1 cellular context compared by ENCODE assay signal in the genomic region with DNA sequence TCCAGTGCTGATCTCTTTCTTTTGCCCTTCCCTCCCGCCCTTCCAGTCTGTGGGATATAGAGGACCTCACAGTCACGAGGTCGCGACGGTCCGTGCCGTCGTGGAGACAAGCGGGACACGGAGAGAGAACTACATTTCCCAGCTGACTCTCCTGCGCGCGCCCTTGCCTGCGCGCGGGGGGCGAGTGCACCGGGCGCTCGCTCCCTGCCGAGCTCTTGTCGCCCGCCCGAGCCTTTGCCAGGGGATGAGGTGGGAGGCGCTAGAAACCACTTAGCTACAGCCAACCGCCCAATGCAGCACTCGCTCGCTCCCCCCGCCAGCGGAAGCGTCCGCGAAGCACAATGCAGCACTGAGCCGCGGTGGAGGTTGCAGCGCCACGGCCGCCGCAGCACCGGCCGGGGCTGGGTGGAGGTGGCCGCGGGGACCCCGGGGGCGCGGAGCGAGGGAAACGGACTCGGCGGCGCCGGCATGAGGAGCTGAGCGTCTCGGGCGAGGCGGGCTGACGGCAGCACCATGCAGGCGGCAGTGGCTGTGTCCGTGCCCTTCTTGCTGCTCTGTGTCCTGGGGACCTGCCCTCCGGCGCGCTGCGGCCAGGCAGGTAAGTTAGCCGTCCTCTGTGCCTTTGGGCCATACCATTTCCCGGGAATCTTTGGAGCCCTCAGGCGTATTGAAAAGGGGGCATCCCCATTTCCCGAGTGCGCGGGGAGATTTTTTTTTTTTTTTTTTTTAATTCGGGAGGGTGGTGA.
TF ChIP-seq lines count a peak whose summit lies in the region.

A gene with protein sequence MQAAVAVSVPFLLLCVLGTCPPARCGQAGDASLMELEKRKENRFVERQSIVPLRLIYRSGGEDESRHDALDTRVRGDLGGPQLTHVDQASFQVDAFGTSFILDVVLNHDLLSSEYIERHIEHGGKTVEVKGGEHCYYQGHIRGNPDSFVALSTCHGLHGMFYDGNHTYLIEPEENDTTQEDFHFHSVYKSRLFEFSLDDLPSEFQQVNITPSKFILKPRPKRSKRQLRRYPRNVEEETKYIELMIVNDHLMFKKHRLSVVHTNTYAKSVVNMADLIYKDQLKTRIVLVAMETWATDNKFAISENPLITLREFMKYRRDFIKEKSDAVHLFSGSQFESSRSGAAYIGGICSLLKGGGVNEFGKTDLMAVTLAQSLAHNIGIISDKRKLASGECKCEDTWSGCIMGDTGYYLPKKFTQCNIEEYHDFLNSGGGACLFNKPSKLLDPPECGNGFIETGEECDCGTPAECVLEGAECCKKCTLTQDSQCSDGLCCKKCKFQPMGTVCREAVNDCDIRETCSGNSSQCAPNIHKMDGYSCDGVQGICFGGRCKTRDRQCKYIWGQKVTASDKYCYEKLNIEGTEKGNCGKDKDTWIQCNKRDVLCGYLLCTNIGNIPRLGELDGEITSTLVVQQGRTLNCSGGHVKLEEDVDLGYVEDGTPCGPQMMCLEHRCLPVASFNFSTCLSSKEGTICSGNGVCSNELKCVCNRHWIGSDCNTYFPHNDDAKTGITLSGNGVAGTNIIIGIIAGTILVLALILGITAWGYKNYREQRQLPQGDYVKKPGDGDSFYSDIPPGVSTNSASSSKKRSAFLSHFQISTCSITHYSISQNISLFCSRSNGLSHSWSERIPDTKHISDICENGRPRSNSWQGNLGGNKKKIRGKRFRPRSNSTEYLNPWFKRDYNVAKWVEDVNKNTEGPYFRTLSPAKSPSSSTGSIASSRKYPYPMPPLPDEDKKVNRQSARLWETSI (plus strand): TSS at position 299 of the 746 bp plus-strand sequence. CDS start 215 bp downstream, at position 514.

TF ChIP-seq in WTC11, 78 proteins besides CTCF, POLR2A, EP300 and RAD21 (continued from another document and continues in another):
- TF ChIP-seq KAT7 (CRISPR knock-in tag; IDR thresholded peaks at IDR 0.05; ENCODE audit: borderline replicate concordance) (0 out of 2 replicates have a peak, but pooled peaks have one; percentile 84), GABPB1 (CRISPR knock-in tag; IDR thresholded peaks at IDR 0.05) (peak; percentile 69), SOX15 (CRISPR knock-in tag; IDR thresholded peaks at IDR 0.05) (no peak), ZNF671 (CRISPR knock-in tag; IDR thresholded peaks at IDR 0.05) (no peak), ATF1 (CRISPR knock-in tag; IDR thresholded peaks at IDR 0.05) (no peak), NR1H2 (CRISPR knock-in tag; IDR thresholded peaks at IDR 0.05) (no peak), CREB1 (CRISPR knock-in tag; IDR thresholded peaks at IDR 0.05) (no peak), JUN (CRISPR knock-in tag; IDR thresholded peaks at IDR 0.05) (no peak), TEAD4 (CRISPR knock-in tag; IDR thresholded peaks at IDR 0.05) (no peak; the same call in 1 of the 2 replicates), ZNF416 (CRISPR knock-in tag; IDR thresholded peaks at IDR 0.05) (peak; percentile 46; the same call in 1 of the 2 replicates), ZNF219 (CRISPR knock-in tag; IDR thresholded peaks at IDR 0.05; ENCODE audit: borderline replicate concordance) (no peak), TEAD1 (CRISPR knock-in tag; IDR thresholded peaks at IDR 0.05) (peak; percentile 92), PRRX2 (CRISPR knock-in tag; IDR thresholded peaks at IDR 0.05) (no peak), RORB (CRISPR knock-in tag; IDR thresholded peaks at IDR 0.05) (no peak), FOXP1 (CRISPR knock-in tag; IDR thresholded peaks at IDR 0.05; ENCODE audit: borderline replicate concordance) (peak; percentile 89; the same call in 1 of the 2 replicates), ZNF396 (CRISPR knock-in tag; IDR thresholded peaks at IDR 0.05; ENCODE audit: borderline replicate concordance) (no peak), ETV6 (CRISPR knock-in tag; IDR thresholded peaks at IDR 0.05) (peak; percentile 27; the same call in 1 of the 2 replicates), ZNF423 (CRISPR knock-in tag; IDR thresholded peaks at IDR 0.05) (peak; percentile 42; the same call in 1 of the 2 replicates), CBFB (CRISPR knock-in tag; IDR thresholded peaks at IDR 0.05; ENCODE audit: low read depth) (peak; percentile 38; the same call in 1 of the 2 replicates), HMGA2 (CRISPR knock-in tag; IDR thresholded peaks at IDR 0.05) (no peak), SMAD4 (CRISPR knock-in tag; IDR thresholded peaks at IDR 0.05) (no peak), ESRRA (CRISPR knock-in tag; IDR thresholded peaks at IDR 0.05; ENCODE audit: borderline replicate concordance) (peak; percentile 82; the same call in 1 of the 2 replicates)
- TF ChIP-seq, protein P1, sequence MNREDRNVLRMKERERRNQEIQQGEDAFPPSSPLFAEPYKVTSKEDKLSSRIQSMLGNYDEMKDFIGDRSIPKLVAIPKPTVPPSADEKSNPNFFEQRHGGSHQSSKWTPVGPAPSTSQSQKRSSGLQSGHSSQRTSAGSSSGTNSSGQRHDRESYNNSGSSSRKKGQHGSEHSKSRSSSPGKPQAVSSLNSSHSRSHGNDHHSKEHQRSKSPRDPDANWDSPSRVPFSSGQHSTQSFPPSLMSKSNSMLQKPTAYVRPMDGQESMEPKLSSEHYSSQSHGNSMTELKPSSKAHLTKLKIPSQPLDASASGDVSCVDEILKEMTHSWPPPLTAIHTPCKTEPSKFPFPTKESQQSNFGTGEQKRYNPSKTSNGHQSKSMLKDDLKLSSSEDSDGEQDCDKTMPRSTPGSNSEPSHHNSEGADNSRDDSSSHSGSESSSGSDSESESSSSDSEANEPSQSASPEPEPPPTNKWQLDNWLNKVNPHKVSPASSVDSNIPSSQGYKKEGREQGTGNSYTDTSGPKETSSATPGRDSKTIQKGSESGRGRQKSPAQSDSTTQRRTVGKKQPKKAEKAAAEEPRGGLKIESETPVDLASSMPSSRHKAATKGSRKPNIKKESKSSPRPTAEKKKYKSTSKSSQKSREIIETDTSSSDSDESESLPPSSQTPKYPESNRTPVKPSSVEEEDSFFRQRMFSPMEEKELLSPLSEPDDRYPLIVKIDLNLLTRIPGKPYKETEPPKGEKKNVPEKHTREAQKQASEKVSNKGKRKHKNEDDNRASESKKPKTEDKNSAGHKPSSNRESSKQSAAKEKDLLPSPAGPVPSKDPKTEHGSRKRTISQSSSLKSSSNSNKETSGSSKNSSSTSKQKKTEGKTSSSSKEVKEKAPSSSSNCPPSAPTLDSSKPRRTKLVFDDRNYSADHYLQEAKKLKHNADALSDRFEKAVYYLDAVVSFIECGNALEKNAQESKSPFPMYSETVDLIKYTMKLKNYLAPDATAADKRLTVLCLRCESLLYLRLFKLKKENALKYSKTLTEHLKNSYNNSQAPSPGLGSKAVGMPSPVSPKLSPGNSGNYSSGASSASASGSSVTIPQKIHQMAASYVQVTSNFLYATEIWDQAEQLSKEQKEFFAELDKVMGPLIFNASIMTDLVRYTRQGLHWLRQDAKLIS (CRISPR knock-in tag; IDR thresholded peaks at IDR 0.05; ENCODE audit: borderline replicate concordance) = no peak
- TF ChIP-seq, protein P2, sequence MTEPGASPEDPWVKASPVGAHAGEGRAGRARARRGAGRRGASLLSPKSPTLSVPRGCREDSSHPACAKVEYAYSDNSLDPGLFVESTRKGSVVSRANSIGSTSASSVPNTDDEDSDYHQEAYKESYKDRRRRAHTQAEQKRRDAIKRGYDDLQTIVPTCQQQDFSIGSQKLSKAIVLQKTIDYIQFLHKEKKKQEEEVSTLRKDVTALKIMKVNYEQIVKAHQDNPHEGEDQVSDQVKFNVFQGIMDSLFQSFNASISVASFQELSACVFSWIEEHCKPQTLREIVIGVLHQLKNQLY (CRISPR knock-in tag; IDR thresholded peaks at IDR 0.05) = no peak
- TF ChIP-seq, protein P3, sequence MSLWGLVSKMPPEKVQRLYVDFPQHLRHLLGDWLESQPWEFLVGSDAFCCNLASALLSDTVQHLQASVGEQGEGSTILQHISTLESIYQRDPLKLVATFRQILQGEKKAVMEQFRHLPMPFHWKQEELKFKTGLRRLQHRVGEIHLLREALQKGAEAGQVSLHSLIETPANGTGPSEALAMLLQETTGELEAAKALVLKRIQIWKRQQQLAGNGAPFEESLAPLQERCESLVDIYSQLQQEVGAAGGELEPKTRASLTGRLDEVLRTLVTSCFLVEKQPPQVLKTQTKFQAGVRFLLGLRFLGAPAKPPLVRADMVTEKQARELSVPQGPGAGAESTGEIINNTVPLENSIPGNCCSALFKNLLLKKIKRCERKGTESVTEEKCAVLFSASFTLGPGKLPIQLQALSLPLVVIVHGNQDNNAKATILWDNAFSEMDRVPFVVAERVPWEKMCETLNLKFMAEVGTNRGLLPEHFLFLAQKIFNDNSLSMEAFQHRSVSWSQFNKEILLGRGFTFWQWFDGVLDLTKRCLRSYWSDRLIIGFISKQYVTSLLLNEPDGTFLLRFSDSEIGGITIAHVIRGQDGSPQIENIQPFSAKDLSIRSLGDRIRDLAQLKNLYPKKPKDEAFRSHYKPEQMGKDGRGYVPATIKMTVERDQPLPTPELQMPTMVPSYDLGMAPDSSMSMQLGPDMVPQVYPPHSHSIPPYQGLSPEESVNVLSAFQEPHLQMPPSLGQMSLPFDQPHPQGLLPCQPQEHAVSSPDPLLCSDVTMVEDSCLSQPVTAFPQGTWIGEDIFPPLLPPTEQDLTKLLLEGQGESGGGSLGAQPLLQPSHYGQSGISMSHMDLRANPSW (CRISPR knock-in tag; conservative IDR thresholded peaks at IDR 0.05; ENCODE audit: low read depth) = no peak
- TF ChIP-seq, protein P4, sequence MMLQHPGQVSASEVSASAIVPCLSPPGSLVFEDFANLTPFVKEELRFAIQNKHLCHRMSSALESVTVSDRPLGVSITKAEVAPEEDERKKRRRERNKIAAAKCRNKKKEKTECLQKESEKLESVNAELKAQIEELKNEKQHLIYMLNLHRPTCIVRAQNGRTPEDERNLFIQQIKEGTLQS (CRISPR knock-in tag; conservative IDR thresholded peaks at IDR 0.05) = no peak
- TF ChIP-seq, protein P5, sequence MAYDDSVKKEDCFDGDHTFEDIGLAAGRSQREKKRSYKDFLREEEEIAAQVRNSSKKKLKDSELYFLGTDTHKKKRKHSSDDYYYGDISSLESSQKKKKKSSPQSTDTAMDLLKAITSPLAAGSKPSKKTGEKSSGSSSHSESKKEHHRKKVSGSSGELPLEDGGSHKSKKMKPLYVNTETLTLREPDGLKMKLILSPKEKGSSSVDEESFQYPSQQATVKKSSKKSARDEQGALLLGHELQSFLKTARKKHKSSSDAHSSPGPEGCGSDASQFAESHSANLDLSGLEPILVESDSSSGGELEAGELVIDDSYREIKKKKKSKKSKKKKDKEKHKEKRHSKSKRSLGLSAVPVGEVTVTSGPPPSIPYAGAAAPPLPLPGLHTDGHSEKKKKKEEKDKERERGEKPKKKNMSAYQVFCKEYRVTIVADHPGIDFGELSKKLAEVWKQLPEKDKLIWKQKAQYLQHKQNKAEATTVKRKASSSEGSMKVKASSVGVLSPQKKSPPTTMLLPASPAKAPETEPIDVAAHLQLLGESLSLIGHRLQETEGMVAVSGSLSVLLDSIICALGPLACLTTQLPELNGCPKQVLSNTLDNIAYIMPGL (CRISPR knock-in tag; IDR thresholded peaks at IDR 0.05) = peak; percentile 91
- TF ChIP-seq, protein P6, sequence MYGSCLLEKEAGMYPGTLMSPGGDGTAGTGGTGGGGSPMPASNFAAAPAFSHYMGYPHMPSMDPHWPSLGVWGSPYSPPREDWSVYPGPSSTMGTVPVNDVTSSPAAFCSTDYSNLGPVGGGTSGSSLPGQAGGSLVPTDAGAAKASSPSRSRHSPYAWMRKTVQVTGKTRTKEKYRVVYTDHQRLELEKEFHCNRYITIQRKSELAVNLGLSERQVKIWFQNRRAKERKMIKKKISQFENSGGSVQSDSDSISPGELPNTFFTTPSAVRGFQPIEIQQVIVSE (CRISPR knock-in tag; IDR thresholded peaks at IDR 0.05; ENCODE audit: borderline replicate concordance) = no peak
- TF ChIP-seq, protein P7, sequence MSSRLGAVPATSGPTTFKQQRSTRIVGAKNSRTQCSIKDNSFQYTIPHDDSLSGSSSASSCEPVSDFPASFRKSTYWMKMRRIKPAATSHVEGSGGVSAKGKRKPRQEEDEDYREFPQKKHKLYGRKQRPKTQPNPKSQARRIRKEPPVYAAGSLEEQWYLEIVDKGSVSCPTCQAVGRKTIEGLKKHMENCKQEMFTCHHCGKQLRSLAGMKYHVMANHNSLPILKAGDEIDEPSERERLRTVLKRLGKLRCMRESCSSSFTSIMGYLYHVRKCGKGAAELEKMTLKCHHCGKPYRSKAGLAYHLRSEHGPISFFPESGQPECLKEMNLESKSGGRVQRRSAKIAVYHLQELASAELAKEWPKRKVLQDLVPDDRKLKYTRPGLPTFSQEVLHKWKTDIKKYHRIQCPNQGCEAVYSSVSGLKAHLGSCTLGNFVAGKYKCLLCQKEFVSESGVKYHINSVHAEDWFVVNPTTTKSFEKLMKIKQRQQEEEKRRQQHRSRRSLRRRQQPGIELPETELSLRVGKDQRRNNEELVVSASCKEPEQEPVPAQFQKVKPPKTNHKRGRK (CRISPR knock-in tag; IDR thresholded peaks at IDR 0.05; ENCODE audit: borderline replicate concordance) = no peak
- TF ChIP-seq, protein P8, sequence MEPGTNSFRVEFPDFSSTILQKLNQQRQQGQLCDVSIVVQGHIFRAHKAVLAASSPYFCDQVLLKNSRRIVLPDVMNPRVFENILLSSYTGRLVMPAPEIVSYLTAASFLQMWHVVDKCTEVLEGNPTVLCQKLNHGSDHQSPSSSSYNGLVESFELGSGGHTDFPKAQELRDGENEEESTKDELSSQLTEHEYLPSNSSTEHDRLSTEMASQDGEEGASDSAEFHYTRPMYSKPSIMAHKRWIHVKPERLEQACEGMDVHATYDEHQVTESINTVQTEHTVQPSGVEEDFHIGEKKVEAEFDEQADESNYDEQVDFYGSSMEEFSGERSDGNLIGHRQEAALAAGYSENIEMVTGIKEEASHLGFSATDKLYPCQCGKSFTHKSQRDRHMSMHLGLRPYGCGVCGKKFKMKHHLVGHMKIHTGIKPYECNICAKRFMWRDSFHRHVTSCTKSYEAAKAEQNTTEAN (CRISPR knock-in tag; IDR thresholded peaks at IDR 0.05) = peak; percentile 91
- TF ChIP-seq, protein P9, sequence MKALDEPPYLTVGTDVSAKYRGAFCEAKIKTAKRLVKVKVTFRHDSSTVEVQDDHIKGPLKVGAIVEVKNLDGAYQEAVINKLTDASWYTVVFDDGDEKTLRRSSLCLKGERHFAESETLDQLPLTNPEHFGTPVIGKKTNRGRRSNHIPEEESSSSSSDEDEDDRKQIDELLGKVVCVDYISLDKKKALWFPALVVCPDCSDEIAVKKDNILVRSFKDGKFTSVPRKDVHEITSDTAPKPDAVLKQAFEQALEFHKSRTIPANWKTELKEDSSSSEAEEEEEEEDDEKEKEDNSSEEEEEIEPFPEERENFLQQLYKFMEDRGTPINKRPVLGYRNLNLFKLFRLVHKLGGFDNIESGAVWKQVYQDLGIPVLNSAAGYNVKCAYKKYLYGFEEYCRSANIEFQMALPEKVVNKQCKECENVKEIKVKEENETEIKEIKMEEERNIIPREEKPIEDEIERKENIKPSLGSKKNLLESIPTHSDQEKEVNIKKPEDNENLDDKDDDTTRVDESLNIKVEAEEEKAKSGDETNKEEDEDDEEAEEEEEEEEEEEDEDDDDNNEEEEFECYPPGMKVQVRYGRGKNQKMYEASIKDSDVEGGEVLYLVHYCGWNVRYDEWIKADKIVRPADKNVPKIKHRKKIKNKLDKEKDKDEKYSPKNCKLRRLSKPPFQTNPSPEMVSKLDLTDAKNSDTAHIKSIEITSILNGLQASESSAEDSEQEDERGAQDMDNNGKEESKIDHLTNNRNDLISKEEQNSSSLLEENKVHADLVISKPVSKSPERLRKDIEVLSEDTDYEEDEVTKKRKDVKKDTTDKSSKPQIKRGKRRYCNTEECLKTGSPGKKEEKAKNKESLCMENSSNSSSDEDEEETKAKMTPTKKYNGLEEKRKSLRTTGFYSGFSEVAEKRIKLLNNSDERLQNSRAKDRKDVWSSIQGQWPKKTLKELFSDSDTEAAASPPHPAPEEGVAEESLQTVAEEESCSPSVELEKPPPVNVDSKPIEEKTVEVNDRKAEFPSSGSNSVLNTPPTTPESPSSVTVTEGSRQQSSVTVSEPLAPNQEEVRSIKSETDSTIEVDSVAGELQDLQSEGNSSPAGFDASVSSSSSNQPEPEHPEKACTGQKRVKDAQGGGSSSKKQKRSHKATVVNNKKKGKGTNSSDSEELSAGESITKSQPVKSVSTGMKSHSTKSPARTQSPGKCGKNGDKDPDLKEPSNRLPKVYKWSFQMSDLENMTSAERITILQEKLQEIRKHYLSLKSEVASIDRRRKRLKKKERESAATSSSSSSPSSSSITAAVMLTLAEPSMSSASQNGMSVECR (CRISPR knock-in tag; IDR thresholded peaks at IDR 0.05; ENCODE audit: borderline replicate concordance) = 0 out of 2 replicates have a peak, but pooled peaks have one; percentile 61
